Comparison of ENCODE assay signal across 37 cellular contexts in genomic region chr1:87524021-87524754, GRCh38.
DNase-seq lines count a peak whose midpoint lies in the region; ATAC-seq, FAIRE-seq and TF ChIP-seq lines count a peak whose summit lies in the region.
"Had no signal": no experiment of that assay in that cellular context is flagged by ENCODE, and none has a peak within 500 bp of the region (broad histone marks: within the 10 kb centered on the region; RNA-seq: fewer than 3 reads in every experiment).

No MANE protein-coding gene starts in this region.

- H3K9ac ChIP-seq in stomach smooth muscle (ENCODE audit: low read length in 2 of 2), result peak overlapping the region in 1 of 2 donors; percentile 42

- no peak for TF ChIP-seq CTCF in esophagus squamous epithelium (IDR thresholded peaks at IDR 0.05)
- TF ChIP-seq CTCF in left lung (IDR thresholded peaks at IDR 0.05), result no peak
- no peak for TF ChIP-seq CTCF in D721Med (IDR thresholded peaks at IDR 0.05; ENCODE audit: insufficient read depth, missing control alignments)

- WGBS in esophagus squamous epithelium, 2 donors, result 60 to 66% methylated on average over 14 of the region's 14 CpGs

- peak; percentile 21 for DNase-seq in H4 (ENCODE audit: low spot score)
- no peak for DNase-seq in esophagus squamous epithelium (lab: John Stamatoyannopoulos, UW)
- no peak for DNase-seq in left lung
- no peak for DNase-seq in D721Med (ENCODE audit: insufficient read length, low spot score)
- DNase-seq in activated CD4-positive, alpha-beta T cell treated with anti-CD3 and anti-CD28 coated beads for 48 hours, result no peak
- no peak for DNase-seq in stimulated activated CD4-positive, alpha-beta T cell treated with anti-CD3 and anti-CD28 coated beads, Interleukin-1b, Interleukin-23, amount 100 ng/mL, for 48 hours
- DNase-seq: activated CD4-positive, alpha-beta T cell treated with anti-CD3 and anti-CD28 coated beads, Interleukin-2, amount 50 U/mL, for 4 hours; activated CD4-positive, CD25-positive, alpha-beta regulatory T cell; activated naive CD4-positive, alpha-beta T cell treated with Interleukin-2 at 50 U/mL for 16 hours; activated T-cell treated with anti-CD3 and anti-CD28 coated beads, Interleukin-2, amount 50 U/mL, for 72 hours; adrenal gland; DMS53; effector CD8-positive, alpha-beta T cell; foreskin keratinocyte; HCEC 1CT; hypothalamus; immature natural killer cell; natural killer cell; NCI-H1092 treated with DMSO at 0.1 percent for 48 hours; NCI-H187; NCI-H524; NK-92 treated with Interleukin-12 subunit alpha and Interleukin-12 subunit beta, amount 100 ng/mL, for 24 hours; PC-3; retina; SHP77; stimulated activated CD4-positive, alpha-beta T cell treated with anti-CD3 and anti-CD28 coated beads, Interleukin-12 subunit alpha, Interleukin-12 subunit beta, amount 100 ng/mL, for 4 hours; stimulated activated CD4-positive, alpha-beta T cell treated with anti-CD3 and anti-CD28 coated beads, Interleukin-4, amount 100 ng/mL, for 24 hours had no signal

- H3K27me3 ChIP-seq in esophagus squamous epithelium (no peaks in the 10 kb centered on the region), left lung (no peaks in the 10 kb centered on the region), stomach smooth muscle (ENCODE audit: control insufficient read depth in 1 of 2, insufficient read depth in 2 of 2, low read length in 2 of 2) (no peaks in the 10 kb centered on the region)
- H3K27me3 ChIP-seq: adrenal gland, breast epithelium, suprapubic skin had no signal

- H3K4me1 ChIP-seq in esophagus squamous epithelium, result peaks cover 0 to 14% (median 0%) of the 10 kb centered on the region in 3 donors
- H3K4me1 ChIP-seq in left lung, result no peaks in the 10 kb centered on the region
- peaks cover 23% of the 10 kb centered on the region for H3K4me1 ChIP-seq in stomach smooth muscle (ENCODE audit: control insufficient read depth, insufficient read depth, low read length)
- H3K4me1 ChIP-seq: adrenal gland, breast epithelium, foreskin keratinocyte, suprapubic skin had no signal

- no peaks in the 10 kb centered on the region for H3K36me3 ChIP-seq in esophagus squamous epithelium
- no peaks in the 10 kb centered on the region for H3K36me3 ChIP-seq in left lung
- H3K36me3 ChIP-seq in stomach smooth muscle (ENCODE audit: control insufficient read depth in 2 of 2, insufficient read depth in 2 of 2, low read length in 2 of 2), result no peaks in the 10 kb centered on the region
- H3K36me3 ChIP-seq: adrenal gland, breast epithelium, suprapubic skin had no signal

- H3K27ac ChIP-seq in esophagus squamous epithelium, result peak overlapping the region in 3 of 4 donors; percentile 51 to 68 (median 51)
- no peak overlapping the region for H3K27ac ChIP-seq in left lung
- H3K27ac ChIP-seq in stomach smooth muscle (ENCODE audit: low read length), result peak overlapping the region; percentile 84
- H3K27ac ChIP-seq: adrenal gland, breast epithelium, epithelial cell of prostate, foreskin keratinocyte, suprapubic skin had no signal

- H3K9me3 ChIP-seq in esophagus squamous epithelium, result no peaks in the 10 kb centered on the region
- no peaks in the 10 kb centered on the region for H3K9me3 ChIP-seq in left lung
- no peaks in the 10 kb centered on the region for H3K9me3 ChIP-seq in stomach smooth muscle (ENCODE audit: control insufficient read depth in 2 of 2, low read length in 2 of 2)
- H3K9me3 ChIP-seq: adrenal gland, breast epithelium, suprapubic skin had no signal

- intact Hi-C loops in esophagus squamous epithelium (cut with DNase I) (no loop called here), left lung (cut with DNase I) (no loop called here)

- no peak for FAIRE-seq in D721Med (lab: Jason Lieb, UNC)
- FAIRE-seq: colon, G401.6, K562 had no signal

- ATAC-seq in left lung (peak; percentile 13), HG03457 (IDR thresholded peaks at IDR 0.05; ENCODE audit: unreplicated experiment) (no peak)
- ATAC-seq: activated T-cell treated with anti-CD3 and anti-CD28 coated beads, Interleukin-2, amount 50 U/mL, for 72 hours; foreskin keratinocyte; K562; left lobe of liver; natural killer cell; PC-3; stimulated activated effector memory CD8-positive, alpha-beta T cell treated with anti-CD3 and anti-CD28 coated beads, Interleukin-12 subunit alpha, Interleukin-12 subunit beta, amount 100 ng/mL, for 72 hours had no signal

- TF ChIP-seq POLR2A in esophagus squamous epithelium (IDR thresholded peaks at IDR 0.05), result no peak

- H3K4me3 ChIP-seq in esophagus squamous epithelium (no peak overlapping the region), left lung (no peak overlapping the region), stomach smooth muscle (ENCODE audit: low read length in 2 of 2) (peak overlapping the region in 1 of 2 donors; percentile 49)
- H3K4me3 ChIP-seq: adrenal gland, breast epithelium, K562, suprapubic skin had no signal

Comparison
In these comparisons a context has a peak if more than half of its experiments do, and no peak if none do; other contexts are left out.
1. H3K27ac ChIP-seq: peak in esophagus squamous epithelium (3 of 4) and stomach smooth muscle (single experiment); none in left lung (0 of 2).